Comparison of ENCODE assay signal across 1 cellular context in the genomic region with DNA sequence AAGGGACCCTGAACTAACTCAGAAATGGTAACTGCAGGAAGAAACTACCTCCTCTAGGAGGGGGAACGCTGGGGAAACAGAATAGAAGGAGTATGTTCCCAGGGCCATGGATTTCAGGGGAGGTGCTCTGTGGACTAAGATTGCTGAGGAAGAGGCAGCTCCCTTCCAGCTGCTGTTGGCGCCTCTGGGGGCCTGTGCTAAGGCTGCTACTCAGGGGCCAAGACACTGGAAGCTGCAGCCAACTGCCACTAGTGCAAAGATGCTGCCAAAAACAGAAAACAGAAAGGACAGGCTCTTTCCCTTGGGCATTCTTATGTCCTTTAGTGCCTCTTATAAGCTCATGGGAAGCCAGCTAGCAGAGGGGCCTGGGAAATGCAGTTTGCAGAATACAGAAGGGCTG.
TF ChIP-seq lines count a peak whose summit lies in the region.

No MANE protein-coding gene starts in this region.

TF ChIP-seq in SK-N-SH treated with all-trans-retinoic acid at 6 μM for 48 hours, 23 proteins besides CTCF, POLR2A, EP300 and RAD21:
- TF ChIP-seq, protein P1, sequence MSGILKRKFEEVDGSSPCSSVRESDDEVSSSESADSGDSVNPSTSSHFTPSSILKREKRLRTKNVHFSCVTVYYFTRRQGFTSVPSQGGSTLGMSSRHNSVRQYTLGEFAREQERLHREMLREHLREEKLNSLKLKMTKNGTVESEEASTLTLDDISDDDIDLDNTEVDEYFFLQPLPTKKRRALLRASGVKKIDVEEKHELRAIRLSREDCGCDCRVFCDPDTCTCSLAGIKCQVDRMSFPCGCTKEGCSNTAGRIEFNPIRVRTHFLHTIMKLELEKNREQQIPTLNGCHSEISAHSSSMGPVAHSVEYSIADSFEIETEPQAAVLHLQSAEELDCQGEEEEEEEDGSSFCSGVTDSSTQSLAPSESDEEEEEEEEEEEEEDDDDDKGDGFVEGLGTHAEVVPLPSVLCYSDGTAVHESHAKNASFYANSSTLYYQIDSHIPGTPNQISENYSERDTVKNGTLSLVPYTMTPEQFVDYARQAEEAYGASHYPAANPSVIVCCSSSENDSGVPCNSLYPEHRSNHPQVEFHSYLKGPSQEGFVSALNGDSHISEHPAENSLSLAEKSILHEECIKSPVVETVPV (CRISPR knock-in tag; IDR thresholded peaks at IDR 0.05): no peak
- TF ChIP-seq, protein P2, sequence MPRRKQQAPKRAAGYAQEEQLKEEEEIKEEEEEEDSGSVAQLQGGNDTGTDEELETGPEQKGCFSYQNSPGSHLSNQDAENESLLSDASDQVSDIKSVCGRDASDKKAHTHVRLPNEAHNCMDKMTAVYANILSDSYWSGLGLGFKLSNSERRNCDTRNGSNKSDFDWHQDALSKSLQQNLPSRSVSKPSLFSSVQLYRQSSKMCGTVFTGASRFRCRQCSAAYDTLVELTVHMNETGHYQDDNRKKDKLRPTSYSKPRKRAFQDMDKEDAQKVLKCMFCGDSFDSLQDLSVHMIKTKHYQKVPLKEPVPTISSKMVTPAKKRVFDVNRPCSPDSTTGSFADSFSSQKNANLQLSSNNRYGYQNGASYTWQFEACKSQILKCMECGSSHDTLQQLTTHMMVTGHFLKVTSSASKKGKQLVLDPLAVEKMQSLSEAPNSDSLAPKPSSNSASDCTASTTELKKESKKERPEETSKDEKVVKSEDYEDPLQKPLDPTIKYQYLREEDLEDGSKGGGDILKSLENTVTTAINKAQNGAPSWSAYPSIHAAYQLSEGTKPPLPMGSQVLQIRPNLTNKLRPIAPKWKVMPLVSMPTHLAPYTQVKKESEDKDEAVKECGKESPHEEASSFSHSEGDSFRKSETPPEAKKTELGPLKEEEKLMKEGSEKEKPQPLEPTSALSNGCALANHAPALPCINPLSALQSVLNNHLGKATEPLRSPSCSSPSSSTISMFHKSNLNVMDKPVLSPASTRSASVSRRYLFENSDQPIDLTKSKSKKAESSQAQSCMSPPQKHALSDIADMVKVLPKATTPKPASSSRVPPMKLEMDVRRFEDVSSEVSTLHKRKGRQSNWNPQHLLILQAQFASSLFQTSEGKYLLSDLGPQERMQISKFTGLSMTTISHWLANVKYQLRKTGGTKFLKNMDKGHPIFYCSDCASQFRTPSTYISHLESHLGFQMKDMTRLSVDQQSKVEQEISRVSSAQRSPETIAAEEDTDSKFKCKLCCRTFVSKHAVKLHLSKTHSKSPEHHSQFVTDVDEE (CRISPR knock-in tag; IDR thresholded peaks at IDR 0.05): no peak
- TF ChIP-seq GLIS3 (CRISPR knock-in tag; IDR thresholded peaks at IDR 0.05) (no peak), OSR1 (CRISPR knock-in tag; IDR thresholded peaks at IDR 0.05) (no peak), ZFP30 (CRISPR knock-in tag; IDR thresholded peaks at IDR 0.05) (no peak), ZFP3 (CRISPR knock-in tag; IDR thresholded peaks at IDR 0.05) (no peak), RARB (CRISPR knock-in tag; IDR thresholded peaks at IDR 0.05) (no peak), TCF4 (CRISPR knock-in tag; IDR thresholded peaks at IDR 0.05; ENCODE audit: borderline replicate concordance) (no peak), PPARA (CRISPR knock-in tag; IDR thresholded peaks at IDR 0.05; ENCODE audit: borderline replicate concordance) (no peak), ESRRG (CRISPR knock-in tag; IDR thresholded peaks at IDR 0.05) (no peak)
- TF ChIP-seq, protein P3, sequence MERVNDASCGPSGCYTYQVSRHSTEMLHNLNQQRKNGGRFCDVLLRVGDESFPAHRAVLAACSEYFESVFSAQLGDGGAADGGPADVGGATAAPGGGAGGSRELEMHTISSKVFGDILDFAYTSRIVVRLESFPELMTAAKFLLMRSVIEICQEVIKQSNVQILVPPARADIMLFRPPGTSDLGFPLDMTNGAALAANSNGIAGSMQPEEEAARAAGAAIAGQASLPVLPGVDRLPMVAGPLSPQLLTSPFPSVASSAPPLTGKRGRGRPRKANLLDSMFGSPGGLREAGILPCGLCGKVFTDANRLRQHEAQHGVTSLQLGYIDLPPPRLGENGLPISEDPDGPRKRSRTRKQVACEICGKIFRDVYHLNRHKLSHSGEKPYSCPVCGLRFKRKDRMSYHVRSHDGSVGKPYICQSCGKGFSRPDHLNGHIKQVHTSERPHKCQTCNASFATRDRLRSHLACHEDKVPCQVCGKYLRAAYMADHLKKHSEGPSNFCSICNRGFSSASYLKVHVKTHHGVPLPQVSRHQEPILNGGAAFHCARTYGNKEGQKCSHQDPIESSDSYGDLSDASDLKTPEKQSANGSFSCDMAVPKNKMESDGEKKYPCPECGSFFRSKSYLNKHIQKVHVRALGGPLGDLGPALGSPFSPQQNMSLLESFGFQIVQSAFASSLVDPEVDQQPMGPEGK (CRISPR knock-in tag; IDR thresholded peaks at IDR 0.05; ENCODE audit: borderline replicate concordance): no peak
- TF ChIP-seq, protein P4, sequence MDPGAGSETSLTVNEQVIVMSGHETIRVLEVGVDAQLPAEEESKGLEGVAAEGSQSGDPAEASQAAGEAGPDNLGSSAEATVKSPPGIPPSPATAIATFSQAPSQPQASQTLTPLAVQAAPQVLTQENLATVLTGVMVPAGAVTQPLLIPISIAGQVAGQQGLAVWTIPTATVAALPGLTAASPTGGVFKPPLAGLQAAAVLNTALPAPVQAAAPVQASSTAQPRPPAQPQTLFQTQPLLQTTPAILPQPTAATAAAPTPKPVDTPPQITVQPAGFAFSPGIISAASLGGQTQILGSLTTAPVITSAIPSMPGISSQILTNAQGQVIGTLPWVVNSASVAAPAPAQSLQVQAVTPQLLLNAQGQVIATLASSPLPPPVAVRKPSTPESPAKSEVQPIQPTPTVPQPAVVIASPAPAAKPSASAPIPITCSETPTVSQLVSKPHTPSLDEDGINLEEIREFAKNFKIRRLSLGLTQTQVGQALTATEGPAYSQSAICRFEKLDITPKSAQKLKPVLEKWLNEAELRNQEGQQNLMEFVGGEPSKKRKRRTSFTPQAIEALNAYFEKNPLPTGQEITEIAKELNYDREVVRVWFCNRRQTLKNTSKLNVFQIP (CRISPR knock-in tag; IDR thresholded peaks at IDR 0.05; ENCODE audit: borderline replicate concordance, low read depth): no peak
TF ChIP-seq in SK-N-SH treated with all-trans-retinoic acid at 6 μM for 48 hours: peak in this region for 0.
